17 cellular contexts compared by ENCODE assay signal in genomic region chr2:239942871-239943311, GRCh38.
DNase-seq lines count a peak whose midpoint lies in the region; ATAC-seq, FAIRE-seq and TF ChIP-seq lines count a peak whose summit lies in the region.
"Had no signal": no experiment of that assay in that cellular context is flagged by ENCODE, and none has a peak within 500 bp of the region (broad histone marks: within the 10 kb centered on the region; RNA-seq: fewer than 3 reads in every experiment).

No MANE protein-coding gene starts in this region.

- H3K9ac ChIP-seq in kidney (ENCODE audit: low read length in 2 of 2): no peak overlapping the region

- no peaks in the 10 kb centered on the region for H3K27me3 ChIP-seq in RWPE2 (ENCODE audit: insufficient read depth, poor library complexity, severe bottlenecking)
- H3K27me3 ChIP-seq in spleen (replicated peaks in 1 of 7): no peaks in the 10 kb centered on the region

- FAIRE-seq in kidney (lab: Jason Lieb, UNC): no peak

- H3K27ac ChIP-seq in RWPE2 (ENCODE audit: poor library complexity, severe bottlenecking) (no peak overlapping the region), kidney (ENCODE audit: low read depth in 2 of 2, low read length in 2 of 2) (no peak overlapping the region), spleen (no peak overlapping the region)
- H3K27ac ChIP-seq: C4-2B had no signal

- H3K36me3 ChIP-seq in RWPE2 (ENCODE audit: low read depth) (no peaks in the 10 kb centered on the region), kidney (ENCODE audit: control insufficient read depth in 1 of 2, insufficient read depth in 2 of 2, low read length in 2 of 2) (no peaks in the 10 kb centered on the region), spleen (peaks cover 0 to 3% (median 0%) of the 10 kb centered on the region in 6 donors)

- TF ChIP-seq POLR2A in spleen (IDR thresholded peaks at IDR 0.05): no peak

- H3K4me3 ChIP-seq in RWPE2 (ENCODE audit: severe bottlenecking) (no peak overlapping the region), kidney (ENCODE audit: low read length in 2 of 2) (no peak overlapping the region), spleen (no peak overlapping the region)

- peak; percentile 25 for DNase-seq in activated effector memory CD4-positive, alpha-beta T cell treated with anti-CD3 and anti-CD28 coated beads, Interleukin-2, amount 50 U/mL, for 16 hours
- no peak for DNase-seq in activated effector memory CD4-positive, alpha-beta T cell treated with Interleukin-2 at 50 U/mL for 16 hours
- peak; percentile 23 for DNase-seq in RWPE2 (ENCODE audit: low spot score)
- peak; percentile 59 for DNase-seq in kidney
- DNase-seq in spleen: peak; percentile 59
- no peak for DNase-seq in OCI-M2 (lab: John Stamatoyannopoulos, UW; ENCODE audit: unreplicated experiment)
- no peak for DNase-seq in central memory CD4-positive, alpha-beta T cell
- DNase-seq: 8988T, COR-L47, H7, KG1, NCI-H1092, NCI-H2107, NCI-H345, PC-3 had no signal

- no peak for ATAC-seq in RWPE2 (ENCODE audit: low read depth)
- ATAC-seq in SK-N-SH treated with all-trans-retinoic acid at 6 μM for 48 hours: no peak
- ATAC-seq: PC-3 had no signal

- H3K9me3 ChIP-seq in RWPE2 (ENCODE audit: severe bottlenecking): no peaks in the 10 kb centered on the region
- no peaks in the 10 kb centered on the region for H3K9me3 ChIP-seq in kidney (ENCODE audit: control insufficient read depth in 1 of 2, low read length in 2 of 2)
- H3K9me3 ChIP-seq in spleen: no peaks in the 10 kb centered on the region

- no peaks in the 10 kb centered on the region for H3K4me1 ChIP-seq in RWPE2 (ENCODE audit: insufficient read depth, poor library complexity, severe bottlenecking)
- H3K4me1 ChIP-seq in kidney (ENCODE audit: control insufficient read depth in 1 of 2, insufficient read depth in 1 of 2, low read depth in 1 of 2, low read length in 2 of 2): no peaks in the 10 kb centered on the region
- H3K4me1 ChIP-seq in spleen: peaks cover 0 to 20% (median 13%) of the 10 kb centered on the region in 6 donors

- 86 to 95% (median 91%) methylated on average over 5 to 8 of the region's 8 CpGs for WGBS in spleen, 5 donors

- TF ChIP-seq CTCF in RWPE2 (IDR thresholded peaks at IDR 0.05; ENCODE audit: poor library complexity, severe bottlenecking) (no peak), kidney (IDR thresholded peaks at IDR 0.05; ENCODE audit: borderline replicate concordance, extremely low read depth, insufficient read depth) (no peak), spleen (IDR thresholded peaks at IDR 0.05 in 8 of 11, conservative IDR thresholded peaks at IDR 0.05 in 3 of 11) (no peak)

- intact Hi-C loops in kidney (cut with DNase I) (no loop called here), spleen (cut with DNase I; ENCODE audit: low total_unique reads) (no loop called here)

TF ChIP-seq in SK-N-SH treated with all-trans-retinoic acid at 6 μM for 48 hours, 23 proteins besides CTCF, POLR2A, EP300 and RAD21:
- TF ChIP-seq ESRRG (CRISPR knock-in tag; IDR thresholded peaks at IDR 0.05) (no peak), TSHZ2 (CRISPR knock-in tag; IDR thresholded peaks at IDR 0.05) (no peak), ZNF8 (CRISPR knock-in tag; IDR thresholded peaks at IDR 0.05) (no peak), GLIS3 (CRISPR knock-in tag; IDR thresholded peaks at IDR 0.05) (no peak), TCF4 (CRISPR knock-in tag; IDR thresholded peaks at IDR 0.05; ENCODE audit: borderline replicate concordance) (no peak), BACH2 (CRISPR knock-in tag; IDR thresholded peaks at IDR 0.05; ENCODE audit: borderline replicate concordance) (no peak), SNAI2 (CRISPR knock-in tag; IDR thresholded peaks at IDR 0.05) (no peak), ISL1 (CRISPR knock-in tag; IDR thresholded peaks at IDR 0.05) (no peak), CREB5 (CRISPR knock-in tag; IDR thresholded peaks at IDR 0.05; ENCODE audit: low read depth) (no peak), PPARA (CRISPR knock-in tag; IDR thresholded peaks at IDR 0.05; ENCODE audit: borderline replicate concordance) (no peak), ZFP30 (CRISPR knock-in tag; IDR thresholded peaks at IDR 0.05) (no peak), ZC3H10 (CRISPR knock-in tag; IDR thresholded peaks at IDR 0.05) (no peak), ZFP3 (CRISPR knock-in tag; IDR thresholded peaks at IDR 0.05) (no peak), CSDC2 (CRISPR knock-in tag; IDR thresholded peaks at IDR 0.05) (no peak), RARB (CRISPR knock-in tag; IDR thresholded peaks at IDR 0.05) (no peak), ZNF565 (CRISPR knock-in tag; conservative IDR thresholded peaks at IDR 0.05; ENCODE audit: low read depth) (no peak)
- TF ChIP-seq, protein P1, sequence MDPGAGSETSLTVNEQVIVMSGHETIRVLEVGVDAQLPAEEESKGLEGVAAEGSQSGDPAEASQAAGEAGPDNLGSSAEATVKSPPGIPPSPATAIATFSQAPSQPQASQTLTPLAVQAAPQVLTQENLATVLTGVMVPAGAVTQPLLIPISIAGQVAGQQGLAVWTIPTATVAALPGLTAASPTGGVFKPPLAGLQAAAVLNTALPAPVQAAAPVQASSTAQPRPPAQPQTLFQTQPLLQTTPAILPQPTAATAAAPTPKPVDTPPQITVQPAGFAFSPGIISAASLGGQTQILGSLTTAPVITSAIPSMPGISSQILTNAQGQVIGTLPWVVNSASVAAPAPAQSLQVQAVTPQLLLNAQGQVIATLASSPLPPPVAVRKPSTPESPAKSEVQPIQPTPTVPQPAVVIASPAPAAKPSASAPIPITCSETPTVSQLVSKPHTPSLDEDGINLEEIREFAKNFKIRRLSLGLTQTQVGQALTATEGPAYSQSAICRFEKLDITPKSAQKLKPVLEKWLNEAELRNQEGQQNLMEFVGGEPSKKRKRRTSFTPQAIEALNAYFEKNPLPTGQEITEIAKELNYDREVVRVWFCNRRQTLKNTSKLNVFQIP (CRISPR knock-in tag; IDR thresholded peaks at IDR 0.05; ENCODE audit: borderline replicate concordance, low read depth): no peak

Comparison
In these comparisons a context has a peak if more than half of its experiments do, and no peak if none do; other contexts are left out.
1. DNase-seq: peak in activated effector memory CD4-positive, alpha-beta T cell treated with anti-CD3 and anti-CD28 coated beads, Interleukin-2, amount 50 U/mL, for 16 hours (single experiment), RWPE2 (single experiment), kidney (single experiment) and spleen (single experiment); none in activated effector memory CD4-positive, alpha-beta T cell treated with Interleukin-2 at 50 U/mL for 16 hours (single experiment), OCI-M2 (single experiment) and central memory CD4-positive, alpha-beta T cell (single experiment).